Comparison of ENCODE assay signal across 18 cellular contexts in genomic region chr12:71019282-71019831, GRCh38.
DNase-seq lines count a peak whose midpoint lies in the region; ATAC-seq, FAIRE-seq and TF ChIP-seq lines count a peak whose summit lies in the region.
"Had no signal": no experiment of that assay in that cellular context is flagged by ENCODE, and none has a peak within 500 bp of the region (broad histone marks: within the 10 kb centered on the region; RNA-seq: fewer than 3 reads in every experiment).

No MANE protein-coding gene starts in this region.

- no peaks in the 10 kb centered on the region for H4K20me1 ChIP-seq in H1 (replicated peaks in 1 of 2; ENCODE audit: control insufficient read depth in 1 of 2, insufficient read depth in 2 of 2, low read length in 2 of 2)
- H4K20me1 ChIP-seq: BLaER1 had no signal

- H3K9me3 ChIP-seq in cardiac muscle cell (ENCODE audit: low read depth) (no peaks in the 10 kb centered on the region), H1 (ENCODE audit: insufficient read depth in 2 of 2, low read depth in 1 of 2, low read length in 1 of 2) (no peaks in the 10 kb centered on the region), lung (ENCODE audit: control insufficient read depth in 2 of 2, insufficient read depth in 1 of 2, low read length in 1 of 2) (no peaks in the 10 kb centered on the region), heart right ventricle (peaks cover 0 to 9% (median 0%) of the 10 kb centered on the region in 11 donors)
- H3K9me3 ChIP-seq: BLaER1 had no signal

- H2BK15ac ChIP-seq in H1 (ENCODE audit: low read length), result no peak overlapping the region

- no peak overlapping the region for H2BK20ac ChIP-seq in H1 (ENCODE audit: low read length)

- no peak overlapping the region for H3K4ac ChIP-seq in H1 (replicated peaks; ENCODE audit: insufficient read length, low read depth, low read length)

- 88% methylated on average over 6 of the region's 6 CpGs; no CpG with 5 or more reads in 1 of the 2 experiments for WGBS in H1 (ENCODE audit: extremely low coverage in 1 of 2, insufficient coverage in 1 of 2, insufficient read length in 1 of 2, insufficient replicate concordance in 2 of 2, low coverage in 1 of 2, low lambda C conversion rate in 2 of 2, missing lambda C conversion rate in 1 of 2), 2 experiments
- WGBS in lung, 2 donors, result 70 to 77% methylated on average over 6 of the region's 6 CpGs
- 74 to 76% methylated on average over 6 of the region's 6 CpGs for WGBS in heart right ventricle, 2 donors

- no peak overlapping the region for H3K14ac ChIP-seq in H1 (ENCODE audit: insufficient read length)

- no peak overlapping the region for H4K91ac ChIP-seq in H1 (replicated peaks; ENCODE audit: insufficient read length, low read length)

- H3K4me3 ChIP-seq in cardiac muscle cell (no peak overlapping the region), H1 (ENCODE audit: extremely low read depth in 1 of 4, insufficient read depth in 2 of 4, low read depth in 3 of 4, low read length in 4 of 4) (no peak overlapping the region), lung (no peak overlapping the region), heart right ventricle (no peak overlapping the region)
- H3K4me3 ChIP-seq: BLaER1, GM12878 had no signal

- peaks cover 24% of the 10 kb centered on the region for H3K4me1 ChIP-seq in cardiac muscle cell (ENCODE audit: low read depth)
- H3K4me1 ChIP-seq in H1 (replicated peaks in 1 of 4; ENCODE audit: control insufficient read depth in 3 of 4, insufficient read depth in 4 of 4, low read length in 3 of 4), result peaks cover 0 to 7% (median 2%) of the 10 kb centered on the region in 4 experiments; a peak in 2 of 7 replicates
- H3K4me1 ChIP-seq in lung (ENCODE audit: control insufficient read depth in 2 of 2, insufficient read depth in 2 of 2, low read length in 2 of 2), result no peaks in the 10 kb centered on the region
- H3K4me1 ChIP-seq in heart right ventricle, result no peaks in the 10 kb centered on the region

- no peaks in the 10 kb centered on the region for H3K79me2 ChIP-seq in H1 (ENCODE audit: control insufficient read depth in 1 of 2, insufficient read depth in 2 of 2, low read length in 2 of 2)

- 0 out of 2 replicates have a peak overlapping the region, but pooled peaks have one; percentile 37 for H2AFZ ChIP-seq in H1 (ENCODE audit: low read length)

- TF ChIP-seq POLR2A in H1 (IDR thresholded peaks at IDR 0.05; ENCODE audit: control extremely low read depth in 1 of 2, low read depth in 2 of 2, low read length in 2 of 2), result no peak

- H2BK5ac ChIP-seq in H1 (ENCODE audit: low read depth, low read length), result no peak overlapping the region

- H3K79me1 ChIP-seq in H1 (ENCODE audit: low read depth, low read length), result no peaks in the 10 kb centered on the region

- DNase-seq in cardiac muscle cell (ENCODE audit: low read depth in 1 of 2, low spot score in 1 of 2) (peak in 1 of 2 donors; percentile 83), left cardiac atrium (no peak), H1 (ENCODE audit: low read depth in 1 of 2, low spot score in 2 of 2) (no peak), lung (ENCODE audit: low spot score) (peak; percentile 35), heart right ventricle (no peak)
- no peak for DNase-seq in activated naive CD4-positive, alpha-beta T cell (lab: John Stamatoyannopoulos, UW)
- DNase-seq: 8988T; AML-193; CD4-positive, CD25-positive, alpha-beta regulatory T cell; DMS79; GOT3; HCEC 1CT; HFFc6; IMR-90 had no signal

- peak overlapping the region; percentile 73 for H3K27ac ChIP-seq in cardiac muscle cell
- H3K27ac ChIP-seq in H1 (ENCODE audit: low read depth, low read length), result no peak overlapping the region
- H3K27ac ChIP-seq in lung (ENCODE audit: low read depth in 1 of 2, low read length in 1 of 2), result no peak overlapping the region
- H3K27ac ChIP-seq in heart right ventricle, result no peak overlapping the region
- H3K27ac ChIP-seq: BLaER1 had no signal

- CTCF ChIA-PET in H1 (lab: Charles Lee; ENCODE audit: partially characterized antibody), result interaction anchor here (0.9 to 2.9 kb wide), 9 partner anchors 12 to 373 kb away, joined by 3 to 8 read pairs (median 3); no protein-coding TSS in a partner anchor

- no peaks in the 10 kb centered on the region for H3K23me2 ChIP-seq in H1 (ENCODE audit: low read depth, low read length)

- peak in 1 of 2 experiments; percentile 35; a peak in 2 of 4 replicates for TF ChIP-seq RAD21 in H1 (IDR thresholded peaks at IDR 0.05 in 1 of 2, conservative IDR thresholded peaks at IDR 0.05 in 1 of 2; ENCODE audit: low read depth in 2 of 2, low read length in 2 of 2)

- no peak overlapping the region for H4K8ac ChIP-seq in H1 (ENCODE audit: extremely low read depth, insufficient read depth, low read length)

- H3K27me3 ChIP-seq in cardiac muscle cell, result no peaks in the 10 kb centered on the region
- H3K27me3 ChIP-seq in H1 (replicated peaks in 1 of 4; ENCODE audit: control insufficient read depth in 3 of 4, extremely low read depth in 1 of 4, insufficient read depth in 3 of 4, low read length in 3 of 4), result no peaks in the 10 kb centered on the region
- no peaks in the 10 kb centered on the region for H3K27me3 ChIP-seq in lung (ENCODE audit: control insufficient read depth, insufficient read depth)
- no peaks in the 10 kb centered on the region for H3K27me3 ChIP-seq in heart right ventricle
- H3K27me3 ChIP-seq: BLaER1 had no signal

- no peaks in the 10 kb centered on the region for H3K36me3 ChIP-seq in cardiac muscle cell
- H3K36me3 ChIP-seq in H1 (ENCODE audit: control insufficient read depth in 2 of 4, insufficient read depth in 4 of 4, low read length in 3 of 4), result no peaks in the 10 kb centered on the region
- H3K36me3 ChIP-seq in lung (ENCODE audit: control insufficient read depth in 2 of 2, insufficient read depth in 2 of 2, low read length in 2 of 2), result no peaks in the 10 kb centered on the region
- H3K36me3 ChIP-seq in heart right ventricle, result no peaks in the 10 kb centered on the region
- H3K36me3 ChIP-seq: BLaER1 had no signal

- ATAC-seq in left cardiac atrium (no peak), lung (ENCODE audit: insufficient read depth, low FRiP score) (peak; percentile 7), heart right ventricle (no peak), GM19463 (IDR thresholded peaks at IDR 0.05; ENCODE audit: unreplicated experiment) (no peak)
- ATAC-seq: GM12878 had no signal

- no peak overlapping the region for H2BK12ac ChIP-seq in H1 (ENCODE audit: low read depth, low read length)

- no peak for TF ChIP-seq EP300 in H1 (IDR thresholded peaks at IDR 0.05; ENCODE audit: borderline replicate concordance in 1 of 2, low read depth in 2 of 2, low read length in 2 of 2)

- H3K56ac ChIP-seq in H1 (replicated peaks; ENCODE audit: insufficient read length, low read depth, low read length), result no peak overlapping the region

- H2AK5ac ChIP-seq in H1 (ENCODE audit: low read depth, low read length), result no peak overlapping the region

- intact Hi-C loops in left cardiac atrium (cut with DNase I) (no loop called here), heart right ventricle (cut with DNase I) (loop anchor here in 7 of 10 donors (10.0 kb wide), 1 partner anchor 285 kb away; no protein-coding TSS in a partner anchor)

- H3K4me2 ChIP-seq in H1 (ENCODE audit: insufficient read depth in 1 of 2, low read depth in 2 of 2, low read length in 2 of 2), result no peak overlapping the region
- H3K4me2 ChIP-seq: BLaER1 had no signal

- no peak overlapping the region for H3K18ac ChIP-seq in H1 (ENCODE audit: extremely low read depth, low read length)

- peak; percentile 13 for FAIRE-seq in H1 (lab: Jason Lieb, UNC)
- FAIRE-seq: GM12878, GM18507 had no signal

- no peak overlapping the region for H2BK120ac ChIP-seq in H1 (replicated peaks; ENCODE audit: low read depth, low read length)

- TF ChIP-seq CTCF in cardiac muscle cell (IDR thresholded peaks at IDR 0.05; ENCODE audit: low read depth, low read length) (no peak), H1 (IDR thresholded peaks at IDR 0.05; ENCODE audit: control extremely low read depth in 1 of 3, insufficient read depth in 1 of 3, low read depth in 1 of 3, low read length in 3 of 3) (peak in 1 of 3 experiments; percentile 16; a peak in 1 of 4 replicates), lung (IDR thresholded peaks at IDR 0.05; ENCODE audit: control extremely low read depth, extremely low read depth) (no peak), heart right ventricle (IDR thresholded peaks at IDR 0.05) (no peak)

- no peak overlapping the region for H3K23ac ChIP-seq in H1 (ENCODE audit: insufficient read length)

- POLR2A ChIA-PET in H1 (lab: Charles Lee; ENCODE audit: partially characterized antibody), result no interaction called here

- H4K5ac ChIP-seq in H1 (ENCODE audit: insufficient read length, low read depth, low read length), result no peak overlapping the region

- H3K9ac ChIP-seq in H1 (replicated peaks in 1 of 4; ENCODE audit: extremely low read depth in 1 of 4, low read depth in 3 of 4, low read length in 3 of 4), result no peak overlapping the region
- H3K9ac ChIP-seq: BLaER1 had no signal

TF ChIP-seq in H1, 55 proteins besides CTCF, POLR2A, EP300 and RAD21:
- TF ChIP-seq RBBP5 (IDR thresholded peaks at IDR 0.05; ENCODE audit: borderline replicate concordance, low read depth, low read length) (no peak), SP2 (IDR thresholded peaks at IDR 0.05; ENCODE audit: low read length) (no peak), YY1 (IDR thresholded peaks at IDR 0.05; ENCODE audit: low read depth, low read length) (no peak), KDM5A (IDR thresholded peaks at IDR 0.05; ENCODE audit: low read length) (no peak), BACH1 (IDR thresholded peaks at IDR 0.05; ENCODE audit: low read length) (no peak), BCL11A (IDR thresholded peaks at IDR 0.05; ENCODE audit: low read depth in 2 of 2, low read length in 2 of 2) (no peak), CEBPB (IDR thresholded peaks at IDR 0.05; ENCODE audit: low read depth, low read length) (no peak), SP1 (IDR thresholded peaks at IDR 0.05; ENCODE audit: low read depth, low read length) (no peak), GABPA (IDR thresholded peaks at IDR 0.05; ENCODE audit: borderline replicate concordance, insufficient read depth, low read length) (no peak), SP4 (IDR thresholded peaks at IDR 0.05; ENCODE audit: low read length) (no peak), NANOG (IDR thresholded peaks at IDR 0.05; ENCODE audit: insufficient read depth, low read depth, low read length, poor library complexity, severe bottlenecking) (no peak), RNF2 (IDR thresholded peaks at IDR 0.05; ENCODE audit: borderline replicate concordance, low read depth, low read length, missing control alignments, poor library complexity, severe bottlenecking) (no peak), ZNF274 (IDR thresholded peaks at IDR 0.05; ENCODE audit: borderline replicate concordance, extremely low read depth, low read length) (no peak), NRF1 (IDR thresholded peaks at IDR 0.05; ENCODE audit: low read depth, low read length) (no peak), GTF2F1 (IDR thresholded peaks at IDR 0.05; ENCODE audit: borderline replicate concordance, low read depth, low read length) (no peak), KDM4A (IDR thresholded peaks at IDR 0.05; ENCODE audit: low read depth, low read length, severe bottlenecking) (no peak)

Comparison
In these comparisons a context has a peak if more than half of its experiments do, and no peak if none do; other contexts are left out.
1. intact Hi-C loops: an anchor here in heart right ventricle (10.0 kb wide); none called in left cardiac atrium.